ENCODE assay signal across 24 cellular contexts in the genomic region with DNA sequence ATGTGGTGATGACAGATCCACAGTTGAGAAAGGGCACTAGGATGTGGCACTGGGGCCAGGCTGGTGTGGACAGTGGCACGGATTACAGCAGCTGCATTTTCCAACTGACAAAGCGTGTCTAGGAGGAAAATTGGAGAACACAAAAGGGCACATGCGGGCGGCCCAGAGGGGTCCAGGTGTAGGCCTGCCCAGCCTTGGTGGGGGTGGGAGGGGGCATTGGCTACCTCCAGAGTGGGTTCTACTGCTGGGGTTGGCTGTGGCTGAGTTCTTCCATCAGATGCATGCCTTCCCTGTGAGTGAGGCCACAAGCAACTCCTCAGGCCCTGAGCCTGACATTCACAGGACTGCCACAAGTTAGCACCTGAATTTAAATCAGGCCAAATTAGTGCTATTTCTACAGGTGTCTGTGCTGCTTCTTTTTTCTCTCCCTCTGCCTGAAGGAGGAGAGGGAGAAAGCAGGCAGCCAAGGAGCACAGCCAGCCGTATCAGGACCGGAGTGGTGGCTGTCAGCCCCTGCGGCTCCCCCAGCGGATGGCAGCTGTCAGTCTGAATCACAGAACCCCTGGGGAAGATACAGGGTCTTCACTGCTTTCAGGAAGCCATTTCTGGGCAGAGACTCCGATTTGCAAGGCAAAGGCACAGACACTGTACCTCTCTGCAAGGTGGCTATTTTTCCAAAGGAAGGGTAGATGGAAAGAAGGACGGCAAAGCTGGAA.
DNase-seq lines count a peak whose midpoint lies in the region; ATAC-seq and TF ChIP-seq lines count a peak whose summit lies in the region.
"Had no signal": no experiment of that assay in that cellular context is flagged by ENCODE, and none has a peak within 500 bp of the region (broad histone marks: within the 10 kb centered on the region; RNA-seq: fewer than 3 reads in every experiment).

No MANE protein-coding gene starts in this region.

- TF ChIP-seq CTCF in progenitor cell of endocrine pancreas (IDR thresholded peaks at IDR 0.05; ENCODE audit: unreplicated experiment): no peak

- H3K9me3 Mint-ChIP-seq in progenitor cell of endocrine pancreas (ENCODE audit: low read depth): no peaks in the 10 kb centered on the region
- H3K9me3 Mint-ChIP-seq: CD8-positive, alpha-beta T cell had no signal

- peaks cover 15% of the 10 kb centered on the region for H3K27me3 Mint-ChIP-seq in progenitor cell of endocrine pancreas

- H3K36me3 Mint-ChIP-seq in progenitor cell of endocrine pancreas (ENCODE audit: insufficient read depth): no peaks in the 10 kb centered on the region
- H3K36me3 Mint-ChIP-seq: CD8-positive, alpha-beta T cell had no signal

- peaks cover 33% of the 10 kb centered on the region for H3K4me1 Mint-ChIP-seq in progenitor cell of endocrine pancreas (ENCODE audit: low read depth)
- H3K4me1 Mint-ChIP-seq: B cell had no signal

- DNase-seq in NCI-H146 (lab: John Stamatoyannopoulos, UW): peak; percentile 4
- DNase-seq in NCI-H146 treated with DMSO at 0.1 percent for 48 hours (lab: John Stamatoyannopoulos, UW; ENCODE audit: unreplicated experiment): no peak
- peak; percentile 49 for DNase-seq in NCI-H526 treated with DMSO at 0.1 percent for 48 hours (lab: John Stamatoyannopoulos, UW)
- DNase-seq in iPS-NIHi11 (ENCODE audit: low spot score): peak; percentile 17
- DNase-seq in progenitor cell of endocrine pancreas (ENCODE audit: low spot score, unreplicated experiment): no peak
- no peak for DNase-seq in NCI-H524 (lab: John Stamatoyannopoulos, UW)
- DNase-seq: CD8-positive, alpha-beta T cell; DND-41; GOT3; HCEC 1CT; Karpas-422; NCI-H1105; NCI-H1436 treated with DMSO at 0.1 percent for 48 hours; NCI-H2029; NCI-H2171; NCI-H226; NCI-H510A; NCI-H774; Right ventricle myocardium superior; RPMI8226 had no signal

- H3K4me3 Mint-ChIP-seq in progenitor cell of endocrine pancreas (ENCODE audit: low read depth): no peak overlapping the region
- H3K4me3 Mint-ChIP-seq: B cell; CD8-positive, alpha-beta T cell had no signal

- peak overlapping the region; percentile 91 for H3K27ac Mint-ChIP-seq in progenitor cell of endocrine pancreas
- H3K27ac Mint-ChIP-seq: B cell; CD8-positive, alpha-beta T cell had no signal

- ATAC-seq in HG03460 (IDR thresholded peaks at IDR 0.05; ENCODE audit: unreplicated experiment) (no peak), HG03135 (IDR thresholded peaks at IDR 0.05; ENCODE audit: unreplicated experiment) (no peak)
- ATAC-seq: CD8-positive, alpha-beta T cell; HepG2 had no signal

Comparison
In these comparisons a context has a peak if more than half of its experiments do, and no peak if none do; other contexts are left out.
1. DNase-seq: peak in NCI-H146 (single experiment), NCI-H526 treated with DMSO at 0.1 percent for 48 hours (single experiment) and iPS-NIHi11 (single experiment); none in NCI-H146 treated with DMSO at 0.1 percent for 48 hours (single experiment), progenitor cell of endocrine pancreas (single experiment) and NCI-H524 (0 of 2).